5 cellular contexts compared by ENCODE assay signal in genomic region chr6:159733395-159733794, GRCh38. TPM values are rescaled to one million over a fixed set of nuclear protein-coding genes. Genes with fewer than 3 reads are reported as not detected.
A peak's percentile ranks its signal among the peaks of the same experiment; 100 is the strongest.
DNase-seq lines count a peak whose midpoint lies in the region; ATAC-seq and TF ChIP-seq lines count a peak whose summit lies in the region.
"Not testable (repeated sequence)": the region's sequence is repeated elsewhere in the genome, so short reads cannot be mapped to it uniquely, and the experiment has no call there.

No MANE protein-coding gene starts in this region.

- H3F3A ChIP-seq in Loucy (ENCODE audit: low read depth): not testable (repeated sequence)

- not testable (repeated sequence) for H3K36me3 ChIP-seq in Loucy (ENCODE audit: insufficient read depth, low read length)

- not testable (repeated sequence) for H3K9me3 Mint-ChIP-seq in activated naive CD4-positive, alpha-beta T cell treated with anti-CD3 and anti-CD28 coated beads for 36 hours; central memory CD8-positive, alpha-beta T cell; naive thymus-derived CD8-positive, alpha-beta T cell; stimulated activated effector memory CD8-positive, alpha-beta T cell treated with anti-CD3 and anti-CD28 coated beads, Interleukin-12 subunit alpha, Interleukin-12 subunit beta, amount 100 ng/mL, for 72 hours

- not testable (repeated sequence) for H3K4me3 Mint-ChIP-seq in activated naive CD4-positive, alpha-beta T cell treated with anti-CD3 and anti-CD28 coated beads for 36 hours
- H3K4me3 Mint-ChIP-seq in central memory CD8-positive, alpha-beta T cell: peak overlapping the region; percentile 49
- H3K4me3 Mint-ChIP-seq in naive thymus-derived CD8-positive, alpha-beta T cell: peak overlapping the region in 3 of 10 donors; percentile 47 to 57 (median 52)
- H3K4me3 Mint-ChIP-seq in stimulated activated effector memory CD8-positive, alpha-beta T cell treated with anti-CD3 and anti-CD28 coated beads, Interleukin-12 subunit alpha, Interleukin-12 subunit beta, amount 100 ng/mL, for 72 hours: peak overlapping the region; percentile 17

- CTCF ChIA-PET in activated naive CD4-positive, alpha-beta T cell treated with anti-CD3 and anti-CD28 coated beads for 36 hours (lab: Charles Lee): interaction anchor here (0.6 to 0.8 kb wide), 2 partner anchors 69 to 235 kb away, joined by 3 read pairs; no protein-coding TSS in a partner anchor

- not testable (repeated sequence) for H3K27me3 Mint-ChIP-seq in activated naive CD4-positive, alpha-beta T cell treated with anti-CD3 and anti-CD28 coated beads for 36 hours (ENCODE audit: low read depth); central memory CD8-positive, alpha-beta T cell; naive thymus-derived CD8-positive, alpha-beta T cell

- peak overlapping the region; percentile 46 for H3K27ac Mint-ChIP-seq in activated naive CD4-positive, alpha-beta T cell treated with anti-CD3 and anti-CD28 coated beads for 36 hours
- peak overlapping the region; percentile 51 for H3K27ac Mint-ChIP-seq in central memory CD8-positive, alpha-beta T cell (ENCODE audit: low read depth)
- H3K27ac Mint-ChIP-seq in naive thymus-derived CD8-positive, alpha-beta T cell: peak overlapping the region in 6 of 10 donors; percentile 27 to 83 (median 56)
- H3K27ac Mint-ChIP-seq in stimulated activated effector memory CD8-positive, alpha-beta T cell treated with anti-CD3 and anti-CD28 coated beads, Interleukin-12 subunit alpha, Interleukin-12 subunit beta, amount 100 ng/mL, for 72 hours: peak overlapping the region; percentile 23

- H3K79me2 ChIP-seq in Loucy (ENCODE audit: insufficient read depth, low read length): peaks cover 100% of the 10 kb centered on the region

- not testable (repeated sequence) for TF ChIP-seq CTCF in Loucy (conservative IDR thresholded peaks at IDR 0.05; ENCODE audit: low read length)

- POLR2A ChIA-PET in naive thymus-derived CD8-positive, alpha-beta T cell (lab: Charles Lee): interaction anchor here (0.7 to 1.0 kb wide), 2 partner anchors 28 to 243 kb away, joined by 3 read pairs; partner anchors contain the start of gene ACAT2

- H3K4me1 Mint-ChIP-seq in activated naive CD4-positive, alpha-beta T cell treated with anti-CD3 and anti-CD28 coated beads for 36 hours (ENCODE audit: low read depth): peaks cover 59% of the 10 kb centered on the region
- H3K4me1 Mint-ChIP-seq in central memory CD8-positive, alpha-beta T cell: peaks cover 52% of the 10 kb centered on the region
- peaks cover 22 to 87% (median 67%) of the 10 kb centered on the region in 4 donors for H3K4me1 Mint-ChIP-seq in naive thymus-derived CD8-positive, alpha-beta T cell
- peaks cover 39% of the 10 kb centered on the region for H3K4me1 Mint-ChIP-seq in stimulated activated effector memory CD8-positive, alpha-beta T cell treated with anti-CD3 and anti-CD28 coated beads, Interleukin-12 subunit alpha, Interleukin-12 subunit beta, amount 100 ng/mL, for 72 hours

- peaks cover 24% of the 10 kb centered on the region for H3K36me3 Mint-ChIP-seq in activated naive CD4-positive, alpha-beta T cell treated with anti-CD3 and anti-CD28 coated beads for 36 hours (ENCODE audit: low read depth)
- H3K36me3 Mint-ChIP-seq in central memory CD8-positive, alpha-beta T cell (ENCODE audit: insufficient read depth): peaks cover 26% of the 10 kb centered on the region
- H3K36me3 Mint-ChIP-seq in naive thymus-derived CD8-positive, alpha-beta T cell: peaks cover 0 to 42% (median 3%) of the 10 kb centered on the region in 3 donors
- H3K36me3 Mint-ChIP-seq in stimulated activated effector memory CD8-positive, alpha-beta T cell treated with anti-CD3 and anti-CD28 coated beads, Interleukin-12 subunit alpha, Interleukin-12 subunit beta, amount 100 ng/mL, for 72 hours: peaks cover 89% of the 10 kb centered on the region

- intact Hi-C loops in activated naive CD4-positive, alpha-beta T cell treated with anti-CD3 and anti-CD28 coated beads for 36 hours (cut with micrococcal nuclease): not testable (repeated sequence)

- H3K4me3 ChIP-seq in Loucy (ENCODE audit: low read length, poor library complexity, severe bottlenecking): peak overlapping the region; percentile 28

- H3K9me3 ChIP-seq in Loucy (ENCODE audit: insufficient read depth, low read depth, low read length): not testable (repeated sequence)

- not testable (repeated sequence) for DNase-seq in activated naive CD4-positive, alpha-beta T cell treated with anti-CD3 and anti-CD28 coated beads for 36 hours; central memory CD8-positive, alpha-beta T cell (ENCODE audit: low spot score in 2 of 2); naive thymus-derived CD8-positive, alpha-beta T cell; stimulated activated effector memory CD8-positive, alpha-beta T cell treated with anti-CD3 and anti-CD28 coated beads, Interleukin-12 subunit alpha, Interleukin-12 subunit beta, amount 100 ng/mL, for 72 hours (ENCODE audit: low spot score in 2 of 2)

- not testable (repeated sequence) for H2AFZ ChIP-seq in Loucy (ENCODE audit: low read length)

- H4K20me1 ChIP-seq in Loucy (ENCODE audit: insufficient read depth, low read length, poor library complexity, severe bottlenecking): peaks cover 100% of the 10 kb centered on the region

- not testable (repeated sequence) for H3K27me3 ChIP-seq in Loucy (ENCODE audit: insufficient read depth, low read length, poor library complexity, severe bottlenecking)

- H3K4me1 ChIP-seq in Loucy (ENCODE audit: insufficient read depth, low read length, poor library complexity, severe bottlenecking): peaks cover 61% of the 10 kb centered on the region

- not testable (repeated sequence) for H3K9me2 ChIP-seq in Loucy (replicated peaks; ENCODE audit: low read depth, low read length)

- peak overlapping the region; percentile 92 for H3K4me2 ChIP-seq in Loucy (ENCODE audit: low read depth, low read length, poor library complexity, severe bottlenecking)

- ATAC-seq in central memory CD8-positive, alpha-beta T cell (replicated peaks; ENCODE audit: extremely low read depth, poor library complexity, severe bottlenecking); naive thymus-derived CD8-positive, alpha-beta T cell: not testable (repeated sequence)
- ATAC-seq in stimulated activated effector memory CD8-positive, alpha-beta T cell treated with anti-CD3 and anti-CD28 coated beads, Interleukin-12 subunit alpha, Interleukin-12 subunit beta, amount 100 ng/mL, for 72 hours: peak; percentile 32

- H3K9ac ChIP-seq in Loucy (ENCODE audit: low read depth, low read length, poor library complexity, severe bottlenecking): not testable (repeated sequence)

RNA-seq across cellular contexts. Expression of gene WTAP, which starts 6.1 kb away (rescaled TPM):
- total RNA-seq in activated naive CD4-positive, alpha-beta T cell treated with anti-CD3 and anti-CD28 coated beads for 36 hours: 10 to 100 TPM; 87.5 to 91.6 TPM
- 100 to 1,000 TPM; 156 to 159 TPM for total RNA-seq in naive thymus-derived CD8-positive, alpha-beta T cell
- 100 to 1,000 TPM; 104 to 128 (median 122) TPM for polyA plus RNA-seq in naive thymus-derived CD8-positive, alpha-beta T cell

RNA-seq across cellular contexts. Expression of gene ACAT2, which starts 28.4 kb away (rescaled TPM):
- 10 to 100 TPM; 84.9 to 92.4 TPM for total RNA-seq in activated naive CD4-positive, alpha-beta T cell treated with anti-CD3 and anti-CD28 coated beads for 36 hours
- total RNA-seq in naive thymus-derived CD8-positive, alpha-beta T cell: 10 to 100 TPM; 30.6 to 30.9 TPM
- 10 to 100 TPM; 29.4 to 38.8 (median 38.2) TPM for polyA plus RNA-seq in naive thymus-derived CD8-positive, alpha-beta T cell

RNA-seq across cellular contexts. Expression of gene SOD2, which starts 40.4 kb away (rescaled TPM):
- total RNA-seq in activated naive CD4-positive, alpha-beta T cell treated with anti-CD3 and anti-CD28 coated beads for 36 hours: 100 to 1,000 TPM; 256 to 260 TPM
- 10 to 100 TPM; 83.4 to 86.5 TPM for total RNA-seq in naive thymus-derived CD8-positive, alpha-beta T cell
- polyA plus RNA-seq in naive thymus-derived CD8-positive, alpha-beta T cell: 10 to 100 TPM; 80.5 to 92.0 (median 90.0) TPM

RNA-seq across cellular contexts. Expression of gene TCP1, which starts 56.0 kb away (rescaled TPM):
- total RNA-seq in activated naive CD4-positive, alpha-beta T cell treated with anti-CD3 and anti-CD28 coated beads for 36 hours: 100 to 1,000 TPM; 420 to 425 TPM
- 100 to 1,000 TPM; 184 to 185 TPM for total RNA-seq in naive thymus-derived CD8-positive, alpha-beta T cell
- 10 to 100 TPM; 68.8 to 97.6 (median 72.4) TPM for polyA plus RNA-seq in naive thymus-derived CD8-positive, alpha-beta T cell

RNA-seq across cellular contexts. Expression of gene MRPL18, which starts 56.9 kb away (rescaled TPM):
- total RNA-seq in activated naive CD4-positive, alpha-beta T cell treated with anti-CD3 and anti-CD28 coated beads for 36 hours: 10 to 100 TPM; 65.1 to 75.8 TPM
- 10 to 100 TPM; 36.2 to 39.0 TPM for total RNA-seq in naive thymus-derived CD8-positive, alpha-beta T cell
- polyA plus RNA-seq in naive thymus-derived CD8-positive, alpha-beta T cell: 100 to 1,000 TPM in 1 of 3 donors, 10 to 100 TPM in 2; 63.0 to 131 (median 79.9) TPM
